In the genomic region with DNA sequence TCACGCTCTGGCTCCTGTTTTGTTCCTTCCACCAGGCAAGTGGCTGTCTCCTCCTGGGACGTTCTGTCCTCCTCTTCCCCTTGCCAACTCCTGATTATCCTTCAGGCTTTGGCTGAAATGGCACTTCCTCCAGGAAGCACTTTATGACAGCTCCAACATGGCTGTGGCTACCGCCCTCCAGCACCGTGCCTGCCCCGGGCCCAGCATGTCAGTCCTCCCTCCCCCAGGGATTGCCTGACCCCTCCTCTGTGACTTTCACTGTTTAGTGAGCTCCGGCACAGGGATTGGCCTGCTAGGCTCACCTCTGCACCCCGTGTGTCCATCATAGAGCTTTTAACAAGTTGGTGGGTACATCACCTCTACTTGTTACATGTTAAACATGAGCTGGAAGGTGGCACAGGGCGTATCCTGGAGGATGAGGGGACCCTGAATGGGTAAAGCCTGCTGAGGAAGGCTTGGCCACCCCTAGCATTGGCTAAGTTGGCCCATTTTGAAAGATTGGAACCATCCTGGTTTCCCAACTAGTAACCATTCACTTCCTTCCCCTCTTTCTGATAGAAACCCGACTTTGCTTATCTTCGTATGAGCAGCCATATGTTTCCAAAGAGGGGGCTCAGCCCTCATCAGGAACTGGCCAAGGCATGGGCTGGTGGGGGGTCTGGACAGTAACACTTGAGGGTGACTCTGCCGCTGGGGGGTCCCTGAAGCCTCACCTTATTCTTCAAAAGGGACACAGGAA, we compare ENCODE assay signal across 34 cellular contexts. TPM values are rescaled to one million over a fixed set of nuclear protein-coding genes. Genes with fewer than 3 reads are reported as not detected.
DNase-seq lines count a peak whose midpoint lies in the region; ATAC-seq, FAIRE-seq and TF ChIP-seq lines count a peak whose summit lies in the region.
"Had no signal": no experiment of that assay in that cellular context is flagged by ENCODE, and none has a peak within 500 bp of the region (broad histone marks: within the 10 kb centered on the region; RNA-seq: fewer than 3 reads in every experiment).

No MANE protein-coding gene starts in this region.

- 94% methylated on average over 10 of the region's 11 CpGs; no CpG with 5 or more reads in 1 of the 2 experiments for WGBS in H1 (ENCODE audit: extremely low coverage in 1 of 2, insufficient coverage in 1 of 2, insufficient read length in 1 of 2, insufficient replicate concordance in 2 of 2, low coverage in 1 of 2, low lambda C conversion rate in 2 of 2, missing lambda C conversion rate in 1 of 2), 2 experiments

- H2AFZ ChIP-seq in H1 (ENCODE audit: low read length): peak overlapping the region; percentile 61; the same call in 1 of the 2 replicates

- H3K4me3 ChIP-seq in H1 (ENCODE audit: extremely low read depth in 1 of 4, insufficient read depth in 2 of 4, low read depth in 3 of 4, low read length in 4 of 4) (no peak overlapping the region), upper lobe of right lung (no peak overlapping the region)
- H3K4me3 ChIP-seq: cardiac muscle cell, thyroid gland had no signal

- DNase-seq in cardiac septum (ENCODE audit: low spot score) (peak; percentile 57), Right ventricle myocardium inferior (ENCODE audit: missing footprints) (no peak), H1 (ENCODE audit: low read depth in 1 of 2, low spot score in 2 of 2) (no peak), nephron progenitor cell (no peak), upper lobe of right lung (peak; percentile 18), hypothalamus (lab: John Stamatoyannopoulos, UW) (no peak), NCI-H510A (lab: John Stamatoyannopoulos, UW) (no peak)
- DNase-seq: activated CD4-positive, alpha-beta memory T cell treated with anti-CD3 and anti-CD28 coated beads for 36 hours; activated CD4-positive, CD25-positive, alpha-beta regulatory T cell treated with anti-CD3 and anti-CD28 coated beads, Interleukin-2, amount 50 U/mL, for 72 hours; AML-193; CD4-positive, alpha-beta memory T cell; DMS 273 treated with DMSO at 0.1 percent for 48 hours; H7; KG1; left ventricle myocardium superior; midbrain; MM.1S; NCI-H1417; NCI-H2029 treated with DMSO at 0.1 percent for 48 hours; NCI-H2227 treated with DMSO at 0.1 percent for 48 hours; right cardiac atrium; T-helper 17 cell; thyroid gland had no signal

- H3K79me2 ChIP-seq in H1 (ENCODE audit: control insufficient read depth in 1 of 2, insufficient read depth in 2 of 2, low read length in 2 of 2): no peaks in the 10 kb centered on the region

- H3K14ac ChIP-seq in H1 (ENCODE audit: insufficient read length): no peak overlapping the region

- H4K8ac ChIP-seq in H1 (ENCODE audit: extremely low read depth, insufficient read depth, low read length): no peak overlapping the region

- H3K4ac ChIP-seq in H1 (replicated peaks; ENCODE audit: insufficient read length, low read depth, low read length): no peak overlapping the region

- no peak overlapping the region; a peak in 1 of 7 replicates for H3K9ac ChIP-seq in H1 (replicated peaks in 1 of 4; ENCODE audit: extremely low read depth in 1 of 4, low read depth in 3 of 4, low read length in 3 of 4)

- H2BK12ac ChIP-seq in H1 (ENCODE audit: low read depth, low read length): no peak overlapping the region

- no peaks in the 10 kb centered on the region for H3K9me3 ChIP-seq in H1 (ENCODE audit: insufficient read depth in 2 of 2, low read depth in 1 of 2, low read length in 1 of 2)
- no peaks in the 10 kb centered on the region for H3K9me3 ChIP-seq in upper lobe of right lung
- H3K9me3 ChIP-seq: thyroid gland had no signal

- TF ChIP-seq POLR2A in H1 (IDR thresholded peaks at IDR 0.05; ENCODE audit: control extremely low read depth in 1 of 2, low read depth in 2 of 2, low read length in 2 of 2): no peak
- TF ChIP-seq POLR2A in GM18505 (IDR thresholded peaks at IDR 0.05; ENCODE audit: borderline replicate concordance, extremely low read depth, insufficient read depth, insufficient read length): no peak

- CTCF ChIA-PET in H1 (lab: Charles Lee; ENCODE audit: partially characterized antibody): interaction anchor here (0.9 to 1.4 kb wide), 2 partner anchors 9 to 13 kb away, joined by 3 to 4 read pairs; no protein-coding TSS in a partner anchor

- peak overlapping the region; percentile 65 for H2BK15ac ChIP-seq in H1 (ENCODE audit: low read length)

- H2BK120ac ChIP-seq in H1 (replicated peaks; ENCODE audit: low read depth, low read length): no peak overlapping the region

- H3K27ac ChIP-seq in H1 (ENCODE audit: low read depth, low read length): no peak overlapping the region
- no peak overlapping the region for H3K27ac ChIP-seq in upper lobe of right lung
- H3K27ac ChIP-seq: cardiac muscle cell, thyroid gland had no signal

- peak overlapping the region; percentile 14 for H3K56ac ChIP-seq in H1 (replicated peaks; ENCODE audit: insufficient read length, low read depth, low read length)

- POLR2A ChIA-PET in H1 (lab: Charles Lee; ENCODE audit: partially characterized antibody): no interaction called here

- no peaks in the 10 kb centered on the region for H3K36me3 ChIP-seq in H1 (ENCODE audit: control insufficient read depth in 2 of 4, insufficient read depth in 4 of 4, low read length in 3 of 4)
- H3K36me3 ChIP-seq in upper lobe of right lung: no peaks in the 10 kb centered on the region
- H3K36me3 ChIP-seq: cardiac muscle cell, thyroid gland had no signal

- H4K20me1 ChIP-seq in H1 (replicated peaks in 1 of 2; ENCODE audit: control insufficient read depth in 1 of 2, insufficient read depth in 2 of 2, low read length in 2 of 2): no peaks in the 10 kb centered on the region

- intact Hi-C loops in cardiac septum (cut with DNase I): no loop called here
- intact Hi-C loops in Right ventricle myocardium inferior (cut with DNase I): no loop called here
- intact Hi-C loops in upper lobe of right lung (cut with DNase I): no loop called here

- peaks cover 26% of the 10 kb centered on the region for H3K4me1 Mint-ChIP-seq in nephron progenitor cell

- TF ChIP-seq CTCF in H1 (IDR thresholded peaks at IDR 0.05; ENCODE audit: control extremely low read depth in 1 of 3, insufficient read depth in 1 of 3, low read depth in 1 of 3, low read length in 3 of 3) (no peak), nephron progenitor cell (IDR thresholded peaks at IDR 0.05) (no peak), upper lobe of right lung (IDR thresholded peaks at IDR 0.05) (no peak)

- H3K79me1 ChIP-seq in H1 (ENCODE audit: low read depth, low read length): no peaks in the 10 kb centered on the region

- H3K23me2 ChIP-seq in H1 (ENCODE audit: low read depth, low read length): no peaks in the 10 kb centered on the region

- no peaks in the 10 kb centered on the region for H3K27me3 ChIP-seq in H1 (replicated peaks in 1 of 4; ENCODE audit: control insufficient read depth in 3 of 4, extremely low read depth in 1 of 4, insufficient read depth in 3 of 4, low read length in 3 of 4)
- no peaks in the 10 kb centered on the region for H3K27me3 ChIP-seq in upper lobe of right lung
- H3K27me3 ChIP-seq: cardiac muscle cell, thyroid gland had no signal

- no peak overlapping the region for H3K23ac ChIP-seq in H1 (ENCODE audit: insufficient read length)

- no peak overlapping the region for H4K91ac ChIP-seq in H1 (replicated peaks; ENCODE audit: insufficient read length, low read length)

- H2AK5ac ChIP-seq in H1 (ENCODE audit: low read depth, low read length): no peak overlapping the region

- H3K9me3 Mint-ChIP-seq in nephron progenitor cell: peaks cover 26% of the 10 kb centered on the region

- no peak overlapping the region for H3K4me3 Mint-ChIP-seq in nephron progenitor cell
- H3K4me3 Mint-ChIP-seq: activated CD4-positive, alpha-beta memory T cell treated with anti-CD3 and anti-CD28 coated beads for 36 hours; activated naive CD8-positive, alpha-beta T cell; CD4-positive, alpha-beta memory T cell; dendritic cell treated with granulocyte-macrophage colony-stimulating factor and Interleukin-4, amounts not matched to agents 40 ng/mL and 50 ng/mL, for 4 days; stimulated activated naive CD8-positive, alpha-beta T cell treated with anti-CD3 and anti-CD28 coated beads, Interleukin-15, Interleukin-2, amounts not matched to agents 100 ng/mL and 50 ng/mL, for 24 hours; T-helper 17 cell had no signal

- no peak for FAIRE-seq in H1 (lab: Jason Lieb, UNC)
- FAIRE-seq: islet of Langerhans had no signal

- H2BK20ac ChIP-seq in H1 (ENCODE audit: low read length): no peak overlapping the region

- no peak overlapping the region for H3K4me2 ChIP-seq in H1 (ENCODE audit: insufficient read depth in 1 of 2, low read depth in 2 of 2, low read length in 2 of 2)

- H2BK5ac ChIP-seq in H1 (ENCODE audit: low read depth, low read length): no peak overlapping the region; the same call in 1 of the 2 replicates

- H3K27ac Mint-ChIP-seq in nephron progenitor cell: peak overlapping the region; percentile 2
- H3K27ac Mint-ChIP-seq: activated CD4-positive, alpha-beta memory T cell treated with anti-CD3 and anti-CD28 coated beads for 36 hours; activated naive CD8-positive, alpha-beta T cell; activated T-helper 2 cell treated with anti-CD3 and anti-CD28 coated beads, Interferon-gamma antibody, Interleukin-2, Interleukin-4, amounts not matched to agents 10 μg/mL and 5 μg/mL and 100 μg/mL, durations not matched to agents 14 hours and 24 hours and 36 hours; CD4-positive, alpha-beta memory T cell; dendritic cell treated with granulocyte-macrophage colony-stimulating factor and Interleukin-4, amounts not matched to agents 40 ng/mL and 50 ng/mL, for 4 days; stimulated activated naive CD8-positive, alpha-beta T cell treated with anti-CD3 and anti-CD28 coated beads, Interleukin-15, Interleukin-2, amounts not matched to agents 100 ng/mL and 50 ng/mL, for 24 hours; T-helper 17 cell had no signal

- no peak for TF ChIP-seq RAD21 in H1 (IDR thresholded peaks at IDR 0.05 in 1 of 2, conservative IDR thresholded peaks at IDR 0.05 in 1 of 2; ENCODE audit: low read depth in 2 of 2, low read length in 2 of 2)

- H3K36me3 Mint-ChIP-seq in nephron progenitor cell (ENCODE audit: low read depth): peaks cover 4% of the 10 kb centered on the region
- H3K36me3 Mint-ChIP-seq: activated CD4-positive, alpha-beta memory T cell treated with anti-CD3 and anti-CD28 coated beads for 36 hours; CD4-positive, alpha-beta memory T cell had no signal

- H3K18ac ChIP-seq in H1 (ENCODE audit: extremely low read depth, low read length): no peak overlapping the region

- H3K4me1 ChIP-seq in H1 (replicated peaks in 1 of 4; ENCODE audit: control insufficient read depth in 3 of 4, insufficient read depth in 4 of 4, low read length in 3 of 4): no peaks in the 10 kb centered on the region
- H3K4me1 ChIP-seq in upper lobe of right lung: peaks cover 7% of the 10 kb centered on the region
- H3K4me1 ChIP-seq: thyroid gland had no signal

- ATAC-seq in Right ventricle myocardium inferior (no peak), upper lobe of right lung (no peak), GM18505 (IDR thresholded peaks at IDR 0.05; ENCODE audit: unreplicated experiment) (no peak)
- ATAC-seq: left ventricle myocardium superior, right cardiac atrium, T-helper 17 cell had no signal

- H3K27me3 Mint-ChIP-seq in nephron progenitor cell (ENCODE audit: low read depth, poor library complexity): peaks cover 17% of the 10 kb centered on the region
- H3K27me3 Mint-ChIP-seq: stimulated activated naive CD8-positive, alpha-beta T cell treated with anti-CD3 and anti-CD28 coated beads, Interleukin-15, Interleukin-2, amounts not matched to agents 100 ng/mL and 50 ng/mL, for 24 hours had no signal

- TF ChIP-seq EP300 in H1 (IDR thresholded peaks at IDR 0.05; ENCODE audit: borderline replicate concordance in 1 of 2, low read depth in 2 of 2, low read length in 2 of 2): no peak

- no peak overlapping the region for H4K5ac ChIP-seq in H1 (ENCODE audit: insufficient read length, low read depth, low read length)

RNA-seq across cellular contexts. Expression of gene ADAMTS14, which starts 10.5 kb away (rescaled TPM):
- total RNA-seq in cardiac septum (0.81 TPM), Right ventricle myocardium inferior (0.43 TPM), upper lobe of right lung (0.55 TPM)
- 2.3 TPM in 2 replicates for total RNA-seq in H1 (2021; fragmentation: NEBNext Ultra II Directional; extraction: Animal tissue kit (Norgen Biotek cat#: 25700))
- 2.0 and 3.2 TPM in 2 replicates for polyA plus RNA-seq in H1 (2011; rRNA removed)
- polyA plus RNA-seq in H1 (2011; cell fraction: cytosol; rRNA removed): 2.9 TPM
- polyA plus RNA-seq in H1 (2011; cell fraction: nucleus; rRNA removed): 14.8 TPM
- polyA plus RNA-seq in H1 (2012, experiment 1 of 2): 1.5 to 2.4 TPM (median 2.2 TPM) in 4 replicates
- polyA plus RNA-seq in H1 (2012, experiment 2 of 2): 0.80 TPM
- 1.9 TPM for polyA plus RNA-seq in H1 (2013, experiment 1 of 2)
- polyA plus RNA-seq in H1 (2013, experiment 2 of 2): 1.6 TPM
- polyA minus RNA-seq in H1 (2011; rRNA and poly(A)+ RNA removed): 1.1 TPM in 2 replicates
- polyA minus RNA-seq in H1 (2011; cell fraction: cytosol; rRNA and poly(A)+ RNA removed): 1.7 TPM
- 3.4 TPM for polyA minus RNA-seq in H1 (2011; cell fraction: nucleus; rRNA and poly(A)+ RNA removed)
- total RNA-seq: A172; activated CD4-positive, alpha-beta memory T cell treated with anti-CD3 and anti-CD28 coated beads for 36 hours; CD4-positive, alpha-beta memory T cell; T-helper 17 cell; thyroid gland had no signal
- polyA plus RNA-seq: CD4-positive, alpha-beta memory T cell had no signal

RNA-seq across cellular contexts. Expression of gene PRF1, which starts 59.3 kb away (rescaled TPM):
- total RNA-seq in cardiac septum: 1.2 TPM
- total RNA-seq in Right ventricle myocardium inferior: 4.3 TPM
- total RNA-seq in H1 (2021; fragmentation: NEBNext Ultra II Directional; extraction: Animal tissue kit (Norgen Biotek cat#: 25700)): not detected in 2 replicates
- 0.06 and 0.15 TPM in 2 replicates for polyA plus RNA-seq in H1 (2011; rRNA removed)
- polyA plus RNA-seq in H1 (2011; cell fraction: cytosol; rRNA removed): not detected
- polyA plus RNA-seq in H1 (2011; cell fraction: nucleus; rRNA removed): 0.06 TPM
- not detected in 4 replicates for polyA plus RNA-seq in H1 (2012, experiment 1 of 2)
- not detected for polyA plus RNA-seq in H1 (2012, experiment 2 of 2)
- polyA plus RNA-seq in H1 (2013, experiment 1 of 2): 0.06 TPM
- 0.09 TPM for polyA plus RNA-seq in H1 (2013, experiment 2 of 2)
- polyA minus RNA-seq in H1 (2011; rRNA and poly(A)+ RNA removed): 0.07 TPM in 1 of 2 replicates, not detected in the other
- polyA minus RNA-seq in H1 (2011; cell fraction: cytosol; rRNA and poly(A)+ RNA removed): not detected
- polyA minus RNA-seq in H1 (2011; cell fraction: nucleus; rRNA and poly(A)+ RNA removed): not detected
- 32.3 TPM for total RNA-seq in upper lobe of right lung
- total RNA-seq: A172, cardiac muscle cell, H7, HT-29, SK-MEL-5 had no signal
- polyA plus RNA-seq: cardiac muscle cell, neural cell had no signal

Comparison
In these comparisons a context has a peak if more than half of its experiments do, and no peak if none do; other contexts are left out.
1. DNase-seq: peak in cardiac septum (single experiment) and upper lobe of right lung (single experiment); none in Right ventricle myocardium inferior (single experiment), H1 (0 of 2), nephron progenitor cell (single experiment), hypothalamus (0 of 51) and NCI-H510A (single experiment).